ENCODE assay signal across 15 cellular contexts in the genomic region with DNA sequence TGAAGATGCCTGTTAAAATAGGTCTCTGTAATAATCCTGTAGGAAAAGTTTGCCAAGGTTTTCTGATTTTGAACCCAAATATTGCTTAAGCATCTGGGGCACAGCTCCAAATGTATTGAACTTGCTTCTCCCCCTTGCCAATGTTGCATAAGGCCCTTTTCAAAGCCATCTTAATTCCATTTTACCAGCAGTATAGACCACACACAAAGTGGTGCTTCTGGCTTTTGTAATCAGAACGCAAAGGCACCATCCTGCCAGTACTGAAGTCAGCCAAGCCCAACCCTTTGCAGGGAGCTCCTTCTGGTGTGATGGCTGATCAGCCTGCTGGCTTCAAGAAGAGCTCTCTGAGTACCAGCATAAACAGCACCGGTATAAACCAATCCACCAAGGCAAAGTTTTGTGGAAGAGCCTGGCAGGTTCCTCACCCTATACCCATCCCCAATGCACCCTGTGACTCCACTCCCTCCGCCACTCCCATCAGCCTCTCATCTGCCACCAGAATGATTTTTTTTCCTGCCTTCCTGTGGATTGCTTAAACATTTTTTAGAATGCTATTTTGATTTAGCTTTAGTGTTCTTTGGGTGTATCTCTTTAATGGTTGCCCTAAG. TPM values are rescaled to one million over a fixed set of nuclear protein-coding genes. Genes with fewer than 3 reads are reported as not detected.
A peak's percentile ranks its signal among the peaks of the same experiment; 100 is the strongest.
DNase-seq lines count a peak whose midpoint lies in the region; ATAC-seq and TF ChIP-seq lines count a peak whose summit lies in the region.
"Had no signal": no experiment of that assay in that cellular context is flagged by ENCODE, and none has a peak within 500 bp of the region (broad histone marks: within the 10 kb centered on the region; RNA-seq: fewer than 3 reads in every experiment).

No MANE protein-coding gene starts in this region.

- H3K27ac ChIP-seq in iPS-18a (ENCODE audit: low read length) (no peak overlapping the region), upper lobe of left lung (no peak overlapping the region)
- H3K27ac ChIP-seq: dorsolateral prefrontal cortex had no signal

- TF ChIP-seq POLR2A in upper lobe of left lung (IDR thresholded peaks at IDR 0.05) (no peak), GM18505 (IDR thresholded peaks at IDR 0.05; ENCODE audit: borderline replicate concordance, extremely low read depth, insufficient read depth, insufficient read length) (no peak)

- H3K27me3 ChIP-seq in iPS-18a (ENCODE audit: control insufficient read depth, insufficient read depth, low read length) (no peaks in the 10 kb centered on the region), upper lobe of left lung (no peaks in the 10 kb centered on the region)

- no peak for TF ChIP-seq EP300 in upper lobe of left lung (IDR thresholded peaks at IDR 0.05)

- H3K4me1 ChIP-seq in iPS-18a (ENCODE audit: control insufficient read depth, low read depth, low read length) (peaks cover 24% of the 10 kb centered on the region), upper lobe of left lung (no peaks in the 10 kb centered on the region)

- H3K36me3 ChIP-seq in iPS-18a (ENCODE audit: control insufficient read depth, low read depth, low read length): no peaks in the 10 kb centered on the region
- no peaks in the 10 kb centered on the region for H3K36me3 ChIP-seq in upper lobe of left lung

- WGBS in upper lobe of left lung, 2 donors: 31 to 55% methylated on average over 2 to 3 of the region's 3 CpGs

- H3K9ac ChIP-seq in iPS-18a (ENCODE audit: low read length): peak overlapping the region; percentile 4

- ATAC-seq in upper lobe of left lung (ENCODE audit: low FRiP score in 2 of 2) (peak; percentile 59 to 67), GM18505 (IDR thresholded peaks at IDR 0.05; ENCODE audit: unreplicated experiment) (no peak)
- ATAC-seq: activated naive CD8-positive, alpha-beta T cell treated with anti-CD3 and anti-CD28 coated beads, Interleukin-2, amount 50 U/mL, for 24 hours had no signal

- H3K9me3 ChIP-seq in iPS-18a (ENCODE audit: control insufficient read depth, low read depth, low read length): no peaks in the 10 kb centered on the region
- no peaks in the 10 kb centered on the region for H3K9me3 ChIP-seq in upper lobe of left lung

- no peak overlapping the region for H3K4me3 ChIP-seq in cardiac fibroblast (replicated peaks in 1 of 2; ENCODE audit: low read depth in 2 of 2, low read length in 2 of 2)
- no peak overlapping the region for H3K4me3 ChIP-seq in iPS-18a (ENCODE audit: low read length)
- H3K4me3 ChIP-seq in upper lobe of left lung: no peak overlapping the region
- H3K4me3 ChIP-seq: dorsolateral prefrontal cortex had no signal

- peak; percentile 5 for DNase-seq in HCEC 1CT
- peak; percentile 9 to 89 for DNase-seq in cardiac fibroblast (ENCODE audit: low read depth in 2 of 2)
- no peak for DNase-seq in upper lobe of left lung
- no peak for DNase-seq in stimulated activated naive CD4-positive, alpha-beta T cell (lab: John Stamatoyannopoulos, UW)
- no peak for DNase-seq in NCI-H2171 (lab: John Stamatoyannopoulos, UW)
- DNase-seq: activated naive CD8-positive, alpha-beta T cell treated with anti-CD3 and anti-CD28 coated beads, Interleukin-2, amount 50 U/mL, for 24 hours; DMS79 treated with DMSO at 0.1 percent for 48 hours; dorsolateral prefrontal cortex; hippocampal formation; midbrain; NCI-H2227 treated with DMSO at 0.1 percent for 48 hours; stimulated activated CD4-positive, alpha-beta T cell treated with anti-CD3 and anti-CD28 coated beads, Interleukin-4, amount 100 ng/mL, for 4 hours; T1000 had no signal

- TF ChIP-seq CTCF in cardiac fibroblast (IDR thresholded peaks at IDR 0.05; ENCODE audit: low read depth, low read length) (no peak), upper lobe of left lung (IDR thresholded peaks at IDR 0.05) (no peak)

RNA-seq across cellular contexts. Expression of a gene that starts 39.2 kb away (rescaled TPM):
- 100 to 1,000 TPM in 1 of 6 donors, 10 to 100 TPM in 5; 56.8 to 117 (median 68.1) TPM for total RNA-seq in upper lobe of left lung

Comparison
In these comparisons a context has a peak if more than half of its experiments do, and no peak if none do; other contexts are left out.
1. DNase-seq: peak in HCEC 1CT (single experiment) and cardiac fibroblast (2 of 2); none in upper lobe of left lung (0 of 2), stimulated activated naive CD4-positive, alpha-beta T cell (0 of 6) and NCI-H2171 (single experiment).